ENCODE assay signal across 17 cellular contexts in genomic region chr18:50008306-50008705, GRCh38.
"Had no signal": no experiment of that assay in that cellular context is flagged by ENCODE, and none has a peak within 500 bp of the region (broad histone marks: within the 10 kb centered on the region; RNA-seq: fewer than 3 reads in every experiment).

No MANE protein-coding gene starts in this region.

- ATAC-seq: HepG2, T-cell had no signal

- H3K9me3 Mint-ChIP-seq: T-cell had no signal

- H3K4me3 Mint-ChIP-seq: T-cell had no signal

- H3K4me1 Mint-ChIP-seq: T-cell had no signal

- H3K36me3 Mint-ChIP-seq: T-cell had no signal

- H3K9me2 ChIP-seq: SK-N-SH had no signal

- H3K27ac Mint-ChIP-seq: T-cell had no signal

- H3K9ac ChIP-seq: SK-N-SH had no signal

- H3K9me3 ChIP-seq: SK-N-SH had no signal

- DNase-seq: IMR-90, Karpas-422, KG1, MM.1S, NCI-H1092 treated with DMSO at 0.1 percent for 48 hours, NCI-H1436, NCI-H187, NCI-H2029, NCI-H2081 treated with DMSO at 0.1 percent for 48 hours, NCI-H2227 treated with DMSO at 0.1 percent for 48 hours, NCI-H526, RPMI8226, SHP77, SK-N-SH, SW 1271, T-cell had no signal

- H3K4me2 ChIP-seq: SK-N-SH had no signal
